In the genomic region with DNA sequence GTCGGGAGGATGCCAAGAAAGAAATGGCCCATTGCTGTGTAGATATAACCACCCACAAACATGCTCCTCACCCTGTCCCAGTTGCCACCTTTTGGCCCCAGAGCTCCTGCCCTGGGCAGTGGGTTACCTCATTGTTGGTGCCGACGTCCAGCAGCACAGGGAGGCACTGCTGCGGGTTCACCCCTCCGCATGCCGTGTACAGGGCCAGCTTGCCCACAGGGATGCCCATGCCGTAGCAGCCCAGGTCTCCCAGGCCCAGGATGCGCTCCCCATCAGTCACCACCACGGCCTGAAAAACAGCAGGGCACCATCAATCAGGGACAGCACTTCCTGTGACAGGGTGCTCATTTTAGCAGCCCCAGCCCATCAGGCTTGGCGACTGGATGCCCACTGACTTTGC, we compare ENCODE assay signal across 1 cellular context.
TF ChIP-seq lines count a peak whose summit lies in the region.

No MANE protein-coding gene starts in this region.

TF ChIP-seq in H1, 55 proteins besides CTCF, POLR2A, EP300 and RAD21:
- TF ChIP-seq JUN (IDR thresholded peaks at IDR 0.05; ENCODE audit: low read depth, low read length): no peak
- TF ChIP-seq CTBP2 (IDR thresholded peaks at IDR 0.05; ENCODE audit: borderline replicate concordance, insufficient read depth, insufficient read length, low read length): no peak
- no peak for TF ChIP-seq SIRT6 (IDR thresholded peaks at IDR 0.05; ENCODE audit: low read length)
- no peak for TF ChIP-seq SP4 (IDR thresholded peaks at IDR 0.05; ENCODE audit: low read length)
- TF ChIP-seq, protein P1, sequence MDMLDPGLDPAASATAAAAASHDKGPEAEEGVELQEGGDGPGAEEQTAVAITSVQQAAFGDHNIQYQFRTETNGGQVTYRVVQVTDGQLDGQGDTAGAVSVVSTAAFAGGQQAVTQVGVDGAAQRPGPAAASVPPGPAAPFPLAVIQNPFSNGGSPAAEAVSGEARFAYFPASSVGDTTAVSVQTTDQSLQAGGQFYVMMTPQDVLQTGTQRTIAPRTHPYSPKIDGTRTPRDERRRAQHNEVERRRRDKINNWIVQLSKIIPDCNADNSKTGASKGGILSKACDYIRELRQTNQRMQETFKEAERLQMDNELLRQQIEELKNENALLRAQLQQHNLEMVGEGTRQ (IDR thresholded peaks at IDR 0.05; ENCODE audit: low read length): no peak
- no peak for TF ChIP-seq TEAD4 (IDR thresholded peaks at IDR 0.05; ENCODE audit: low read depth, low read length)
- TF ChIP-seq MAFK (IDR thresholded peaks at IDR 0.05; ENCODE audit: low read depth, low read length): no peak
- no peak for TF ChIP-seq SIX5 (IDR thresholded peaks at IDR 0.05; ENCODE audit: low read depth, low read length)
- TF ChIP-seq SP2 (IDR thresholded peaks at IDR 0.05; ENCODE audit: low read length): no peak
- TF ChIP-seq, protein P2, sequence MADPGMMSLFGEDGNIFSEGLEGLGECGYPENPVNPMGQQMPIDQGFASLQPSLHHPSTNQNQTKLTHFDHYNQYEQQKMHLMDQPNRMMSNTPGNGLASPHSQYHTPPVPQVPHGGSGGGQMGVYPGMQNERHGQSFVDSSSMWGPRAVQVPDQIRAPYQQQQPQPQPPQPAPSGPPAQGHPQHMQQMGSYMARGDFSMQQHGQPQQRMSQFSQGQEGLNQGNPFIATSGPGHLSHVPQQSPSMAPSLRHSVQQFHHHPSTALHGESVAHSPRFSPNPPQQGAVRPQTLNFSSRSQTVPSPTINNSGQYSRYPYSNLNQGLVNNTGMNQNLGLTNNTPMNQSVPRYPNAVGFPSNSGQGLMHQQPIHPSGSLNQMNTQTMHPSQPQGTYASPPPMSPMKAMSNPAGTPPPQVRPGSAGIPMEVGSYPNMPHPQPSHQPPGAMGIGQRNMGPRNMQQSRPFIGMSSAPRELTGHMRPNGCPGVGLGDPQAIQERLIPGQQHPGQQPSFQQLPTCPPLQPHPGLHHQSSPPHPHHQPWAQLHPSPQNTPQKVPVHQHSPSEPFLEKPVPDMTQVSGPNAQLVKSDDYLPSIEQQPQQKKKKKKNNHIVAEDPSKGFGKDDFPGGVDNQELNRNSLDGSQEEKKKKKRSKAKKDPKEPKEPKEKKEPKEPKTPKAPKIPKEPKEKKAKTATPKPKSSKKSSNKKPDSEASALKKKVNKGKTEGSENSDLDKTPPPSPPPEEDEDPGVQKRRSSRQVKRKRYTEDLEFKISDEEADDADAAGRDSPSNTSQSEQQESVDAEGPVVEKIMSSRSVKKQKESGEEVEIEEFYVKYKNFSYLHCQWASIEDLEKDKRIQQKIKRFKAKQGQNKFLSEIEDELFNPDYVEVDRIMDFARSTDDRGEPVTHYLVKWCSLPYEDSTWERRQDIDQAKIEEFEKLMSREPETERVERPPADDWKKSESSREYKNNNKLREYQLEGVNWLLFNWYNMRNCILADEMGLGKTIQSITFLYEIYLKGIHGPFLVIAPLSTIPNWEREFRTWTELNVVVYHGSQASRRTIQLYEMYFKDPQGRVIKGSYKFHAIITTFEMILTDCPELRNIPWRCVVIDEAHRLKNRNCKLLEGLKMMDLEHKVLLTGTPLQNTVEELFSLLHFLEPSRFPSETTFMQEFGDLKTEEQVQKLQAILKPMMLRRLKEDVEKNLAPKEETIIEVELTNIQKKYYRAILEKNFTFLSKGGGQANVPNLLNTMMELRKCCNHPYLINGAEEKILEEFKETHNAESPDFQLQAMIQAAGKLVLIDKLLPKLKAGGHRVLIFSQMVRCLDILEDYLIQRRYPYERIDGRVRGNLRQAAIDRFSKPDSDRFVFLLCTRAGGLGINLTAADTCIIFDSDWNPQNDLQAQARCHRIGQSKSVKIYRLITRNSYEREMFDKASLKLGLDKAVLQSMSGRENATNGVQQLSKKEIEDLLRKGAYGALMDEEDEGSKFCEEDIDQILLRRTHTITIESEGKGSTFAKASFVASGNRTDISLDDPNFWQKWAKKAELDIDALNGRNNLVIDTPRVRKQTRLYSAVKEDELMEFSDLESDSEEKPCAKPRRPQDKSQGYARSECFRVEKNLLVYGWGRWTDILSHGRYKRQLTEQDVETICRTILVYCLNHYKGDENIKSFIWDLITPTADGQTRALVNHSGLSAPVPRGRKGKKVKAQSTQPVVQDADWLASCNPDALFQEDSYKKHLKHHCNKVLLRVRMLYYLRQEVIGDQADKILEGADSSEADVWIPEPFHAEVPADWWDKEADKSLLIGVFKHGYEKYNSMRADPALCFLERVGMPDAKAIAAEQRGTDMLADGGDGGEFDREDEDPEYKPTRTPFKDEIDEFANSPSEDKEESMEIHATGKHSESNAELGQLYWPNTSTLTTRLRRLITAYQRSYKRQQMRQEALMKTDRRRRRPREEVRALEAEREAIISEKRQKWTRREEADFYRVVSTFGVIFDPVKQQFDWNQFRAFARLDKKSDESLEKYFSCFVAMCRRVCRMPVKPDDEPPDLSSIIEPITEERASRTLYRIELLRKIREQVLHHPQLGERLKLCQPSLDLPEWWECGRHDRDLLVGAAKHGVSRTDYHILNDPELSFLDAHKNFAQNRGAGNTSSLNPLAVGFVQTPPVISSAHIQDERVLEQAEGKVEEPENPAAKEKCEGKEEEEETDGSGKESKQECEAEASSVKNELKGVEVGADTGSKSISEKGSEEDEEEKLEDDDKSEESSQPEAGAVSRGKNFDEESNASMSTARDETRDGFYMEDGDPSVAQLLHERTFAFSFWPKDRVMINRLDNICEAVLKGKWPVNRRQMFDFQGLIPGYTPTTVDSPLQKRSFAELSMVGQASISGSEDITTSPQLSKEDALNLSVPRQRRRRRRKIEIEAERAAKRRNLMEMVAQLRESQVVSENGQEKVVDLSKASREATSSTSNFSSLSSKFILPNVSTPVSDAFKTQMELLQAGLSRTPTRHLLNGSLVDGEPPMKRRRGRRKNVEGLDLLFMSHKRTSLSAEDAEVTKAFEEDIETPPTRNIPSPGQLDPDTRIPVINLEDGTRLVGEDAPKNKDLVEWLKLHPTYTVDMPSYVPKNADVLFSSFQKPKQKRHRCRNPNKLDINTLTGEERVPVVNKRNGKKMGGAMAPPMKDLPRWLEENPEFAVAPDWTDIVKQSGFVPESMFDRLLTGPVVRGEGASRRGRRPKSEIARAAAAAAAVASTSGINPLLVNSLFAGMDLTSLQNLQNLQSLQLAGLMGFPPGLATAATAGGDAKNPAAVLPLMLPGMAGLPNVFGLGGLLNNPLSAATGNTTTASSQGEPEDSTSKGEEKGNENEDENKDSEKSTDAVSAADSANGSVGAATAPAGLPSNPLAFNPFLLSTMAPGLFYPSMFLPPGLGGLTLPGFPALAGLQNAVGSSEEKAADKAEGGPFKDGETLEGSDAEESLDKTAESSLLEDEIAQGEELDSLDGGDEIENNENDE (IDR thresholded peaks at IDR 0.05; ENCODE audit: insufficient replicate concordance, low read length): no peak
- no peak for TF ChIP-seq NANOG (IDR thresholded peaks at IDR 0.05; ENCODE audit: insufficient read depth, low read depth, low read length, poor library complexity, severe bottlenecking)
- TF ChIP-seq, protein P3, sequence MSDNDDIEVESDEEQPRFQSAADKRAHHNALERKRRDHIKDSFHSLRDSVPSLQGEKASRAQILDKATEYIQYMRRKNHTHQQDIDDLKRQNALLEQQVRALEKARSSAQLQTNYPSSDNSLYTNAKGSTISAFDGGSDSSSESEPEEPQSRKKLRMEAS (IDR thresholded peaks at IDR 0.05): no peak
- TF ChIP-seq, protein P4, sequence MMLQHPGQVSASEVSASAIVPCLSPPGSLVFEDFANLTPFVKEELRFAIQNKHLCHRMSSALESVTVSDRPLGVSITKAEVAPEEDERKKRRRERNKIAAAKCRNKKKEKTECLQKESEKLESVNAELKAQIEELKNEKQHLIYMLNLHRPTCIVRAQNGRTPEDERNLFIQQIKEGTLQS (IDR thresholded peaks at IDR 0.05; ENCODE audit: insufficient read depth, low read depth, low read length): no peak
- TF ChIP-seq HDAC6 (IDR thresholded peaks at IDR 0.05; ENCODE audit: low read depth, low read length): no peak
- no peak for TF ChIP-seq EZH2 (IDR thresholded peaks at IDR 0.05; ENCODE audit: low read depth, low read length, severe bottlenecking)
- TF ChIP-seq YY1 (IDR thresholded peaks at IDR 0.05; ENCODE audit: low read depth, low read length): no peak
- no peak for TF ChIP-seq SIN3A (conservative IDR thresholded peaks at IDR 0.05 in 1 of 2, IDR thresholded peaks at IDR 0.05 in 1 of 2; ENCODE audit: low read depth in 1 of 2, low read length in 2 of 2)
